Comparison of ENCODE assay signal across 9 cellular contexts in the genomic region with DNA sequence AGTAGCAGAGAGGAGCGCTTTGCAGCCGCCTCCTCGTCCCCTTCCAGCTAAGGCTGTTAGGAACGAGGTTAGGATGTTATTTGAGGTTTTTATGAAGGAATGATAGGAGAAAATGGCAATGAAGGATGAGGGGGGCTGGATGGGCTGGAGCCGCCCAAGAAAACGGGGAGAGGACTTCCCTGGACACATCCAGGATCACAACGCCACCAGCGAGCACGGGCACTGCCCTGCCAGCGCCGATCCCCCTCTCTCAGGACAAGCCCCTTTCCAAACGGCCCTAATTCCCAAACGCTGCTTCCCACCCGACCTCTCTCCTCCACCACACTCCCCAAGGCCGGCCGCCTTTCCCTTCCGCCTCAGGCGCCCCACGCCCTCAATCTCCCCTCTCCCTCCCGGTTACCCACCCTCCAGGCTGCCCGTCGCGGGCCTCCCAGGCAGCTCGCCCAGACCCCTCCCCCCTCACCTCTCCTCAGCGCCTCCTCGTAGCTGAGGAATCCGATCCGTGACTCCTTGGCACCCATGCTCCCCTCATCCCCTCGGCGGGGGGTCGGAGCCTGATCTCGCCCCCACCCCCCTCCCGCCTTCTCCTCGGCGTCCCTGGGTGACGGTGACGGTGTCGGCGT. TPM values are rescaled to one million over a fixed set of nuclear protein-coding genes. Genes with fewer than 3 reads are reported as not detected.
A peak's percentile ranks its signal among the peaks of the same experiment; 100 is the strongest.
DNase-seq lines count a peak whose midpoint lies in the region; ATAC-seq, FAIRE-seq and TF ChIP-seq lines count a peak whose summit lies in the region.
"Had no signal": no experiment of that assay in that cellular context is flagged by ENCODE, and none has a peak within 500 bp of the region (broad histone marks: within the 10 kb centered on the region; RNA-seq: fewer than 3 reads in every experiment).

No MANE protein-coding gene starts in this region.

- H3K9ac ChIP-seq in HUES6 (ENCODE audit: low read length) = peak overlapping the region; percentile 80

- H3K9me3 ChIP-seq in HUES6 (ENCODE audit: control insufficient read depth, insufficient read depth, low read depth, low read length) (no peaks in the 10 kb centered on the region), adrenal gland (replicated peaks in 1 of 3) (no peaks in the 10 kb centered on the region)

- no peak for TF ChIP-seq CTCF in D721Med (IDR thresholded peaks at IDR 0.05; ENCODE audit: insufficient read depth, missing control alignments)
- peak in 1 of 6 experiments; percentile 8 for TF ChIP-seq CTCF in adrenal gland (IDR thresholded peaks at IDR 0.05)

- intact Hi-C loops in adrenal gland (cut with DNase I) = loop anchor here in 1 of 2 donors (5.0 to 10.0 kb wide), 2 partner anchors 34 to 157 kb away; no protein-coding TSS in a partner anchor

- H3K36me3 ChIP-seq in HUES6 (ENCODE audit: control insufficient read depth, insufficient read depth, low read length) = no peaks in the 10 kb centered on the region
- no peaks in the 10 kb centered on the region for H3K36me3 ChIP-seq in adrenal gland (replicated peaks in 1 of 2)

- H3K27ac ChIP-seq in HUES6 (ENCODE audit: low read depth, low read length) (peak overlapping the region; percentile 89), adrenal gland (peak overlapping the region; percentile 81 to 97 (median 93))

- no peak for TF ChIP-seq POLR2A in adrenal gland (IDR thresholded peaks at IDR 0.05)

- DNase-seq in D721Med (ENCODE audit: insufficient read length, low spot score) (peak; percentile 47), adrenal gland (no peak), iPS-NIHi7 (ENCODE audit: extremely low spot score) (peak; percentile 70), NCI-H1694 treated with DMSO at 0.1 percent for 48 hours (lab: John Stamatoyannopoulos, UW) (no peak), cerebellar cortex (ENCODE audit: low spot score) (no peak)
- DNase-seq in stimulated activated CD8-positive, alpha-beta memory T cell treated with anti-CD3 and anti-CD28 coated beads, Interleukin-7, amount 100 ng/mL, for 24 hours (ENCODE audit: low read depth) = peak; percentile 20

- H3K4me3 ChIP-seq in HUES6 (ENCODE audit: low read depth, low read length) (peak overlapping the region; percentile 88), adrenal gland (peak overlapping the region; percentile 72 to 86 (median 76))

- peak; percentile 24 for ATAC-seq in GM21423 (IDR thresholded peaks at IDR 0.05; ENCODE audit: unreplicated experiment)

- no peak for FAIRE-seq in D721Med (lab: Jason Lieb, UNC)

- peaks cover 39% of the 10 kb centered on the region for H3K4me1 ChIP-seq in HUES6 (ENCODE audit: control insufficient read depth, insufficient read depth, low read length)
- H3K4me1 ChIP-seq in adrenal gland (replicated peaks in 1 of 2) = peaks cover 0 to 35% of the 10 kb centered on the region in 2 donors

- WGBS in adrenal gland, 4 donors = 0 to 1% (median 1%) methylated on average over 28 to 39 of the region's 39 CpGs

- H3K27me3 ChIP-seq in HUES6 (ENCODE audit: control insufficient read depth, insufficient read depth, low read length) (no peaks in the 10 kb centered on the region), adrenal gland (no peaks in the 10 kb centered on the region)

RNA-seq across cellular contexts. Expression of a gene that starts 0.4 kb away (rescaled TPM):
- 10 to 100 TPM; 36.2 to 99.3 (median 54.5) TPM for total RNA-seq in adrenal gland
- 10 to 100 TPM; 22.0 to 57.8 (median 22.7) TPM for polyA plus RNA-seq in adrenal gland

RNA-seq across cellular contexts. Expression of a gene that starts 30.8 kb away (rescaled TPM):
- under 1 TPM in 1 of 8 donors, not detected in 7; 0.41 TPM for total RNA-seq in adrenal gland
- under 1 TPM in 1 of 3 donors, not detected in 2; 0.37 TPM for polyA plus RNA-seq in adrenal gland
- total RNA-seq: T-helper 2 cell treated with Interferon-gamma antibody and Interleukin-4, amounts not matched to agents 100 ng/mL and 5 ng/mL, for 36 hours had no signal

Comparison
In these comparisons a context has a peak if more than half of its experiments do, and no peak if none do; other contexts are left out.
1. DNase-seq: peak in D721Med (single experiment), iPS-NIHi7 (single experiment) and stimulated activated CD8-positive, alpha-beta memory T cell treated with anti-CD3 and anti-CD28 coated beads, Interleukin-7, amount 100 ng/mL, for 24 hours (single experiment); none in adrenal gland (0 of 7), NCI-H1694 treated with DMSO at 0.1 percent for 48 hours (single experiment) and cerebellar cortex (single experiment).